In genomic region chr7:25801214-25801613, GRCh38 we compare ENCODE assay signal across 25 cellular contexts.
"Had no signal": no experiment of that assay in that cellular context is flagged by ENCODE, and none has a peak within 500 bp of the region (broad histone marks: within the 10 kb centered on the region; RNA-seq: fewer than 3 reads in every experiment).

No MANE protein-coding gene starts in this region.

- ATAC-seq: effector memory CD8-positive, alpha-beta T cell; esophagus mucosa; gastrocnemius medialis; heart right ventricle; left cardiac atrium; left lung; left ventricle myocardium superior; lower lobe of right lung; mucosa of descending colon had no signal

- H3K9me3 Mint-ChIP-seq: dendritic cell treated with granulocyte-macrophage colony-stimulating factor and Interleukin-4, amounts not matched to agents 40 ng/mL and 50 ng/mL, for 4 days; effector memory CD8-positive, alpha-beta T cell; endodermal cell had no signal

- H3K36me3 Mint-ChIP-seq: mesothelial cell of epicardium had no signal

- H3K36me3 ChIP-seq: colonic mucosa, esophagus squamous epithelium, gastrocnemius medialis, heart right ventricle, left lung, lower lobe of right lung had no signal

- H3K4me1 ChIP-seq: colonic mucosa, heart right ventricle, left lung, lower lobe of right lung had no signal

- H3K4me3 ChIP-seq: colonic mucosa, esophagus squamous epithelium, gastrocnemius medialis, heart right ventricle, left lung, lower lobe of right lung, mucosa of descending colon had no signal

- FAIRE-seq: islet of Langerhans had no signal

- DNase-seq: colonic mucosa; cortex of kidney; effector CD8-positive, alpha-beta T cell; effector memory CD8-positive, alpha-beta T cell; endodermal cell; erythroblast; esophagus squamous epithelium; foreskin fibroblast; foreskin melanocyte; gastrocnemius medialis; glutamatergic neuron; head of caudate nucleus; heart right ventricle; hippocampal formation; left cardiac atrium; left lung; left ventricle myocardium superior; lower lobe of right lung; mesenchymal stem cell; mucosa of descending colon had no signal

- H3K27ac ChIP-seq: colonic mucosa, epithelial cell of prostate, esophagus squamous epithelium, gastrocnemius medialis, heart right ventricle, left lung, lower lobe of right lung had no signal

- H3K9me3 ChIP-seq: colonic mucosa, esophagus squamous epithelium, gastrocnemius medialis, heart right ventricle, left lung, lower lobe of right lung, mucosa of descending colon had no signal

- H3K27ac Mint-ChIP-seq: dendritic cell treated with granulocyte-macrophage colony-stimulating factor and Interleukin-4, amounts not matched to agents 40 ng/mL and 50 ng/mL, for 4 days; effector memory CD8-positive, alpha-beta T cell; endodermal cell; mesothelial cell of epicardium had no signal

- H3K4me3 Mint-ChIP-seq: dendritic cell treated with granulocyte-macrophage colony-stimulating factor and Interleukin-4, amounts not matched to agents 40 ng/mL and 50 ng/mL, for 4 days; effector memory CD8-positive, alpha-beta T cell; endodermal cell; mesothelial cell of epicardium had no signal

- H3K4me1 Mint-ChIP-seq: endodermal cell had no signal

- H3K27me3 ChIP-seq: colonic mucosa, esophagus squamous epithelium, gastrocnemius medialis, heart right ventricle, left lung had no signal
